ENCODE assay signal across 28 cellular contexts in genomic region chr17:30226878-30227277, GRCh38. TPM values are rescaled to one million over a fixed set of nuclear protein-coding genes. Genes with fewer than 3 reads are reported as not detected.
DNase-seq lines count a peak whose midpoint lies in the region; TF ChIP-seq lines count a peak whose summit lies in the region.
"Had no signal": no experiment of that assay in that cellular context is flagged by ENCODE, and none has a peak within 500 bp of the region (broad histone marks: within the 10 kb centered on the region; RNA-seq: fewer than 3 reads in every experiment).

No MANE protein-coding gene starts in this region.

- H3K4me1 Mint-ChIP-seq in endothelial cell (ENCODE audit: unreplicated experiment) = peaks cover 17% of the 10 kb centered on the region
- peaks cover 4% of the 10 kb centered on the region for H3K4me1 Mint-ChIP-seq in glutamatergic neuron (ENCODE audit: low read depth, unreplicated experiment)
- H3K4me1 Mint-ChIP-seq: activated CD4-positive, alpha-beta T cell treated with anti-CD3 and anti-CD28 coated beads, Interleukin-2, amount 10 ng/mL, durations not matched to agents 7 days and 5 days; CD4-positive, alpha-beta memory T cell had no signal

- peak overlapping the region; percentile 15 for H3K4me3 Mint-ChIP-seq in endothelial cell (ENCODE audit: unreplicated experiment)
- no peak overlapping the region for H3K4me3 Mint-ChIP-seq in glutamatergic neuron (ENCODE audit: unreplicated experiment)
- H3K4me3 Mint-ChIP-seq: activated CD4-positive, alpha-beta T cell treated with anti-CD3 and anti-CD28 coated beads, Interleukin-2, amount 10 ng/mL, durations not matched to agents 7 days and 5 days; activated naive CD4-positive, alpha-beta T cell treated with anti-CD3 and anti-CD28 coated beads for 36 hours; activated T-cell treated with anti-CD3 and anti-CD28 coated beads, Interleukin-2, amount 50 U/mL, for 4 hours; CD4-positive, alpha-beta memory T cell; effector memory CD8-positive, alpha-beta T cell; IgD-negative memory B cell; natural killer cell treated with Interleukin-12 subunit alpha and Interleukin-12 subunit beta and Interleukin-15 and Interleukin-18, amount 100 ng/mL, for 72 hours had no signal

- H3K27ac Mint-ChIP-seq in endothelial cell (ENCODE audit: unreplicated experiment) (no peak overlapping the region), glutamatergic neuron (ENCODE audit: unreplicated experiment) (no peak overlapping the region)
- H3K27ac Mint-ChIP-seq: activated CD4-positive, alpha-beta T cell treated with anti-CD3 and anti-CD28 coated beads, Interleukin-2, amount 10 ng/mL, durations not matched to agents 7 days and 5 days; activated naive CD4-positive, alpha-beta T cell treated with anti-CD3 and anti-CD28 coated beads for 36 hours; CD4-positive, alpha-beta memory T cell; IgD-negative memory B cell; natural killer cell treated with Interleukin-12 subunit alpha and Interleukin-12 subunit beta and Interleukin-15 and Interleukin-18, amount 100 ng/mL, for 72 hours had no signal

- H3K23ac ChIP-seq in neuronal stem cell (ENCODE audit: low read depth, low read length, poor library complexity) = no peak overlapping the region

- H3K27ac ChIP-seq in neuronal stem cell (replicated peaks; ENCODE audit: low read length) (no peak overlapping the region), prostate gland (no peak overlapping the region), tibial nerve (no peak overlapping the region)
- H3K27ac ChIP-seq: suprapubic skin, uterus had no signal

- TF ChIP-seq POLR2A in prostate gland (IDR thresholded peaks at IDR 0.05) = no peak
- no peak for TF ChIP-seq POLR2A in tibial nerve (IDR thresholded peaks at IDR 0.05)

- no peak overlapping the region for H2AK5ac ChIP-seq in neuronal stem cell (ENCODE audit: low read depth, low read length)

- no peaks in the 10 kb centered on the region for H3K9me3 Mint-ChIP-seq in endothelial cell (ENCODE audit: unreplicated experiment)
- H3K9me3 Mint-ChIP-seq in glutamatergic neuron (ENCODE audit: unreplicated experiment) = peaks cover 1% of the 10 kb centered on the region
- H3K9me3 Mint-ChIP-seq: activated CD4-positive, alpha-beta T cell treated with anti-CD3 and anti-CD28 coated beads, Interleukin-2, amount 10 ng/mL, durations not matched to agents 7 days and 5 days; activated naive CD4-positive, alpha-beta T cell treated with anti-CD3 and anti-CD28 coated beads for 36 hours; activated T-cell treated with anti-CD3 and anti-CD28 coated beads, Interleukin-2, amount 50 U/mL, for 4 hours; CD4-positive, alpha-beta memory T cell; effector memory CD8-positive, alpha-beta T cell; IgD-negative memory B cell; natural killer cell treated with Interleukin-12 subunit alpha and Interleukin-12 subunit beta and Interleukin-15 and Interleukin-18, amount 100 ng/mL, for 72 hours had no signal

- no peak overlapping the region for H2BK120ac ChIP-seq in neuronal stem cell (ENCODE audit: low read depth, low read length)

- peak; percentile 15 for DNase-seq in COLO829 (ENCODE audit: low spot score)
- DNase-seq in NCI-H69 (lab: John Stamatoyannopoulos, UW) = peak; percentile 49
- DNase-seq in endothelial cell (ENCODE audit: low spot score) = no peak
- no peak for DNase-seq in neuronal stem cell (ENCODE audit: low spot score)
- DNase-seq in glutamatergic neuron = no peak
- no peak for DNase-seq in prostate gland (ENCODE audit: low spot score)
- DNase-seq in activated naive CD4-positive, alpha-beta T cell treated with anti-CD3 and anti-CD28 coated beads, Interleukin-2, amount 50 U/mL, for 16 hours = no peak
- DNase-seq in tibial nerve (ENCODE audit: low spot score in 2 of 2) = no peak
- DNase-seq: activated CD4-positive, alpha-beta T cell treated with anti-CD3 and anti-CD28 coated beads, Interleukin-2, amount 10 ng/mL, durations not matched to agents 7 days and 5 days; activated naive CD4-positive, alpha-beta T cell treated with anti-CD3 and anti-CD28 coated beads for 36 hours; activated T-cell treated with anti-CD3 and anti-CD28 coated beads, Interleukin-2, amount 50 U/mL, for 4 hours; amygdala; CD4-positive, alpha-beta memory T cell; DMS 273 treated with DMSO at 0.1 percent for 48 hours; effector memory CD8-positive, alpha-beta T cell; NCI-H1092 treated with DMSO at 0.1 percent for 48 hours; NCI-H187; NCI-H2171 treated with DMSO at 0.1 percent for 48 hours; NCI-H524; SHP77; stimulated activated naive CD4-positive, alpha-beta T cell; uterus had no signal

- TF ChIP-seq CTCF in endothelial cell (IDR thresholded peaks at IDR 0.05; ENCODE audit: unreplicated experiment) = no peak
- TF ChIP-seq CTCF in glutamatergic neuron (IDR thresholded peaks at IDR 0.05; ENCODE audit: partially characterized antibody, unreplicated experiment) = no peak
- TF ChIP-seq CTCF in prostate gland (IDR thresholded peaks at IDR 0.05) = no peak
- TF ChIP-seq CTCF in tibial nerve (IDR thresholded peaks at IDR 0.05) = no peak

- peak overlapping the region; percentile 15 for H2BK15ac ChIP-seq in neuronal stem cell (ENCODE audit: low read length)

- H4K8ac ChIP-seq in neuronal stem cell (ENCODE audit: low read depth, low read length) = no peak overlapping the region

- no peak overlapping the region for H3K4ac ChIP-seq in neuronal stem cell (ENCODE audit: low read length)

- H3K27me3 Mint-ChIP-seq in endothelial cell (ENCODE audit: unreplicated experiment) (peaks cover 5% of the 10 kb centered on the region), glutamatergic neuron (ENCODE audit: unreplicated experiment) (peaks cover 2% of the 10 kb centered on the region)

- no peak for TF ChIP-seq EP300 in tibial nerve (IDR thresholded peaks at IDR 0.05)

- H3K9ac ChIP-seq in neuronal stem cell (ENCODE audit: low read depth, low read length, poor library complexity) = peak overlapping the region; percentile 26
- H3K9ac ChIP-seq: parathyroid adenoma had no signal

- H3K79me1 ChIP-seq in neuronal stem cell (ENCODE audit: low read depth, low read length) = no peaks in the 10 kb centered on the region

- no CpG with 5 or more reads among the region's 10 CpGs for WGBS in neuronal stem cell (ENCODE audit: extremely low coverage in 2 of 2, insufficient read length in 2 of 2, insufficient replicate concordance in 1 of 2), 2 donors
- WGBS in prostate gland = 84% methylated on average over 10 of the region's 10 CpGs
- WGBS in tibial nerve, 2 donors = 59 to 67% methylated on average over 10 of the region's 10 CpGs

- peaks cover 2% of the 10 kb centered on the region for H3K36me3 Mint-ChIP-seq in endothelial cell (ENCODE audit: low read depth, unreplicated experiment)
- no peaks in the 10 kb centered on the region for H3K36me3 Mint-ChIP-seq in glutamatergic neuron (ENCODE audit: unreplicated experiment)
- H3K36me3 Mint-ChIP-seq: CD4-positive, alpha-beta memory T cell; IgD-negative memory B cell; natural killer cell treated with Interleukin-12 subunit alpha and Interleukin-12 subunit beta and Interleukin-15 and Interleukin-18, amount 100 ng/mL, for 72 hours had no signal

- no peak overlapping the region for H3K4me2 ChIP-seq in neuronal stem cell (ENCODE audit: insufficient read depth, low read length, poor library complexity, severe bottlenecking)

- no peak overlapping the region for H2BK5ac ChIP-seq in neuronal stem cell (ENCODE audit: low read length)

- H2BK12ac ChIP-seq in neuronal stem cell (ENCODE audit: low read length) = no peak overlapping the region

- H3K9me3 ChIP-seq in neuronal stem cell (replicated peaks in 1 of 2; ENCODE audit: control insufficient read depth in 2 of 2, insufficient read depth in 1 of 2, low read depth in 1 of 2, low read length in 2 of 2) = no peaks in the 10 kb centered on the region
- no peaks in the 10 kb centered on the region for H3K9me3 ChIP-seq in prostate gland
- H3K9me3 ChIP-seq in tibial nerve = no peaks in the 10 kb centered on the region
- H3K9me3 ChIP-seq: suprapubic skin, uterus had no signal

- H3K18ac ChIP-seq in neuronal stem cell (ENCODE audit: low read length) = no peak overlapping the region

- intact Hi-C loops in prostate gland (cut with DNase I) = no loop called here

- H3K14ac ChIP-seq in neuronal stem cell (ENCODE audit: low read length) = no peak overlapping the region

- H3K4me1 ChIP-seq in neuronal stem cell (ENCODE audit: control insufficient read depth in 2 of 2, insufficient read depth in 1 of 2, low read depth in 1 of 2, low read length in 2 of 2) = peaks cover 13 to 18% of the 10 kb centered on the region in 2 donors
- no peaks in the 10 kb centered on the region for H3K4me1 ChIP-seq in prostate gland (replicated peaks)
- no peaks in the 10 kb centered on the region for H3K4me1 ChIP-seq in tibial nerve
- H3K4me1 ChIP-seq: uterus had no signal

- H3K27me3 ChIP-seq in neuronal stem cell (ENCODE audit: control insufficient read depth in 3 of 3, insufficient read depth in 3 of 3, low read depth in 1 of 3, low read length in 3 of 3) = peaks cover 0 to 43% (median 8%) of the 10 kb centered on the region in 3 experiments
- no peaks in the 10 kb centered on the region for H3K27me3 ChIP-seq in prostate gland (replicated peaks; ENCODE audit: insufficient read depth)
- H3K27me3 ChIP-seq in tibial nerve = no peaks in the 10 kb centered on the region
- H3K27me3 ChIP-seq: suprapubic skin, uterus had no signal

- H4K91ac ChIP-seq in neuronal stem cell (ENCODE audit: low read depth, low read length, poor library complexity) = no peak overlapping the region

- peak overlapping the region; percentile 11 for H2AFZ ChIP-seq in neuronal stem cell (ENCODE audit: low read length)

- H3K4me3 ChIP-seq in neuronal stem cell (ENCODE audit: low read length in 2 of 2) = no peak overlapping the region
- H3K4me3 ChIP-seq in prostate gland = no peak overlapping the region
- H3K4me3 ChIP-seq in tibial nerve = no peak overlapping the region
- H3K4me3 ChIP-seq: suprapubic skin, uterus had no signal

- H3K36me3 ChIP-seq in neuronal stem cell (replicated peaks in 1 of 2; ENCODE audit: control insufficient read depth in 2 of 2, insufficient read depth in 2 of 2, low read length in 2 of 2) (no peaks in the 10 kb centered on the region), prostate gland (no peaks in the 10 kb centered on the region), tibial nerve (no peaks in the 10 kb centered on the region)
- H3K36me3 ChIP-seq: suprapubic skin, uterus had no signal

RNA-seq across cellular contexts. Expression of gene SLC6A4, which starts 8.6 kb away (rescaled TPM):
- total RNA-seq in endothelial cell (ENCODE audit: unreplicated experiment) = 1.0 TPM
- polyA plus RNA-seq in neuronal stem cell (2013, experiment 1 of 2) = 0.06 TPM
- 0.12 TPM for polyA plus RNA-seq in neuronal stem cell (2013, experiment 2 of 2)
- total RNA-seq in glutamatergic neuron (ENCODE audit: unreplicated experiment) = not detected
- under 1 TPM; 0.09 to 0.74 TPM for total RNA-seq in prostate gland
- total RNA-seq in tibial nerve = 1 to 10 TPM in 3 of 4 donors, under 1 TPM in 1; under 0.01 to 4.0 (median 2.5) TPM
- total RNA-seq: activated naive CD4-positive, alpha-beta T cell treated with anti-CD3 and anti-CD28 coated beads for 36 hours; activated T-cell treated with anti-CD3 and anti-CD28 coated beads, Interleukin-2, amount 50 U/mL, for 4 hours; CD4-positive, alpha-beta memory T cell; G401; H4 had no signal
- polyA plus RNA-seq: CD4-positive, alpha-beta memory T cell had no signal

Comparison
In these comparisons a context has a peak if more than half of its experiments do, and no peak if none do; other contexts are left out.
1. DNase-seq: peak in COLO829 (single experiment) and NCI-H69 (single experiment); none in endothelial cell (single experiment), neuronal stem cell (single experiment), glutamatergic neuron (single experiment), prostate gland (single experiment), activated naive CD4-positive, alpha-beta T cell treated with anti-CD3 and anti-CD28 coated beads, Interleukin-2, amount 50 U/mL, for 16 hours (single experiment) and tibial nerve (0 of 2).